Comparison of ENCODE assay signal across 8 cellular contexts in genomic region chr7:150778738-150779301, GRCh38. TPM values are rescaled to one million over a fixed set of nuclear protein-coding genes. Genes with fewer than 3 reads are reported as not detected.
DNase-seq lines count a peak whose midpoint lies in the region; ATAC-seq and TF ChIP-seq lines count a peak whose summit lies in the region.

No MANE protein-coding gene starts in this region.

- H3K9ac ChIP-seq in MM.1S (ENCODE audit: low read length) (no peak overlapping the region), trophoblast cell (ENCODE audit: low read length) (no peak overlapping the region)

- no peak overlapping the region for H2BK12ac ChIP-seq in trophoblast cell (ENCODE audit: low read length)

- no peak overlapping the region for H4K12ac ChIP-seq in trophoblast cell (ENCODE audit: low read depth, low read length)

- H2AK5ac ChIP-seq in trophoblast cell (ENCODE audit: low read length): no peak overlapping the region

- H4K91ac ChIP-seq in trophoblast cell (ENCODE audit: low read depth, low read length): no peak overlapping the region

- H2AFZ ChIP-seq in MM.1S (ENCODE audit: low read length): no peak overlapping the region
- H2AFZ ChIP-seq in trophoblast cell (ENCODE audit: insufficient read depth, low read length, poor library complexity): no peak overlapping the region

- H3K4me2 ChIP-seq in MM.1S (ENCODE audit: low read depth, low read length) (no peak overlapping the region), trophoblast cell (ENCODE audit: low read length) (no peak overlapping the region)

- intact Hi-C loops in upper lobe of right lung (cut with DNase I): no loop called here

- no peak overlapping the region for H3K4me3 ChIP-seq in MM.1S (ENCODE audit: low read length)
- H3K4me3 ChIP-seq in SJCRH30: no peak overlapping the region
- H3K4me3 ChIP-seq in trophoblast cell (ENCODE audit: low read depth, low read length): no peak overlapping the region
- no peak overlapping the region for H3K4me3 ChIP-seq in upper lobe of right lung

- no CpG with 5 or more reads among the region's 12 CpGs for WGBS in trophoblast cell (ENCODE audit: extremely low coverage, insufficient coverage, insufficient read length)

- H4K20me1 ChIP-seq in MM.1S (ENCODE audit: insufficient read depth, low read length): no peaks in the 10 kb centered on the region

- H3K23ac ChIP-seq in trophoblast cell (ENCODE audit: low read length): no peak overlapping the region

- H3F3A ChIP-seq in MM.1S (ENCODE audit: insufficient read depth, low read length): no peaks in the 10 kb centered on the region

- peak; percentile 94 for ATAC-seq in upper lobe of right lung

- H3K14ac ChIP-seq in trophoblast cell (ENCODE audit: low read length): no peak overlapping the region

- H3K4me1 ChIP-seq in MM.1S (ENCODE audit: low read length): no peaks in the 10 kb centered on the region
- H3K4me1 ChIP-seq in SJCRH30: no peaks in the 10 kb centered on the region
- no peaks in the 10 kb centered on the region for H3K4me1 ChIP-seq in trophoblast cell (ENCODE audit: control insufficient read depth in 1 of 2, insufficient read depth in 2 of 2, low read length in 2 of 2)
- peaks cover 22% of the 10 kb centered on the region for H3K4me1 ChIP-seq in upper lobe of right lung

- H3K27ac ChIP-seq in MM.1S (ENCODE audit: low read length): no peak overlapping the region
- H3K27ac ChIP-seq in SJCRH30: no peak overlapping the region
- no peak overlapping the region for H3K27ac ChIP-seq in trophoblast cell (ENCODE audit: low read depth, low read length)
- no peak overlapping the region for H3K27ac ChIP-seq in upper lobe of right lung

- no peaks in the 10 kb centered on the region for H3K27me3 ChIP-seq in MM.1S (replicated peaks; ENCODE audit: insufficient read depth, low read length)
- H3K27me3 ChIP-seq in SJCRH30: peaks cover 9% of the 10 kb centered on the region; the same call in 1 of the 2 replicates
- H3K27me3 ChIP-seq in trophoblast cell (ENCODE audit: insufficient read depth, low read length): no peaks in the 10 kb centered on the region
- no peaks in the 10 kb centered on the region for H3K27me3 ChIP-seq in upper lobe of right lung

- no peak overlapping the region for H3K4ac ChIP-seq in trophoblast cell (ENCODE audit: low read depth, low read length)

- no peaks in the 10 kb centered on the region for H3K79me2 ChIP-seq in MM.1S (ENCODE audit: low read length)
- H3K79me2 ChIP-seq in trophoblast cell (ENCODE audit: control insufficient read depth, insufficient read depth, low read length, poor library complexity): no peaks in the 10 kb centered on the region

- TF ChIP-seq CTCF in MM.1S (IDR thresholded peaks at IDR 0.05; ENCODE audit: low read length) (peak; percentile 98), upper lobe of right lung (IDR thresholded peaks at IDR 0.05) (peak; percentile 95)

- no peaks in the 10 kb centered on the region for H3K79me1 ChIP-seq in trophoblast cell (ENCODE audit: low read length)

- H3K9me3 ChIP-seq in MM.1S (replicated peaks; ENCODE audit: insufficient read depth, low read length) (no peaks in the 10 kb centered on the region), SJCRH30 (replicated peaks) (no peaks in the 10 kb centered on the region), trophoblast cell (ENCODE audit: insufficient read depth, low read depth, low read length) (no peaks in the 10 kb centered on the region), upper lobe of right lung (peaks cover 7% of the 10 kb centered on the region)

- H3K9me2 ChIP-seq in MM.1S (replicated peaks; ENCODE audit: insufficient read depth, low read length): no peaks in the 10 kb centered on the region

- no peak overlapping the region for H3K18ac ChIP-seq in trophoblast cell (ENCODE audit: low read length)

- H2BK120ac ChIP-seq in trophoblast cell (ENCODE audit: insufficient read depth, low read length, poor library complexity): no peak overlapping the region

- H4K8ac ChIP-seq in trophoblast cell (ENCODE audit: low read depth, low read length): no peak overlapping the region

- H3K36me3 ChIP-seq in MM.1S (replicated peaks; ENCODE audit: insufficient read depth, low read length): no peaks in the 10 kb centered on the region
- H3K36me3 ChIP-seq in SJCRH30: no peaks in the 10 kb centered on the region
- no peaks in the 10 kb centered on the region for H3K36me3 ChIP-seq in trophoblast cell (ENCODE audit: control insufficient read depth in 1 of 2, insufficient read depth in 2 of 2, low read length in 2 of 2)
- H3K36me3 ChIP-seq in upper lobe of right lung: no peaks in the 10 kb centered on the region

- no peak overlapping the region for H2BK5ac ChIP-seq in trophoblast cell (ENCODE audit: low read depth, low read length, poor library complexity)

- DNase-seq in GM04504 (ENCODE audit: low read depth): peak; percentile 32
- DNase-seq in MM.1S: peak; percentile 72
- peak; percentile 68 to 88 for DNase-seq in SJCRH30
- peak; percentile 17 to 67 (median 62) for DNase-seq in activated naive CD4-positive, alpha-beta T cell (lab: John Stamatoyannopoulos, UW)
- peak; percentile 59 for DNase-seq in germinal center (ENCODE audit: low spot score)
- peak; percentile 84 to 98 for DNase-seq in trophoblast cell
- DNase-seq in upper lobe of right lung: peak; percentile 88
- no peak for DNase-seq in HuH-7 (ENCODE audit: low spot score)

RNA-seq across cellular contexts. Expression of gene TMEM176B, which starts 21.3 kb away (rescaled TPM):
- total RNA-seq in SJCRH30 (2014; rRNA removed; shearing (Covaris generic)): not detected in 2 replicates
- polyA plus RNA-seq in trophoblast cell (2013): 2.4 TPM in 2 replicates
- total RNA-seq in upper lobe of right lung: 68.2 TPM

RNA-seq across cellular contexts. Expression of gene TMEM176A, which starts 21.7 kb away (rescaled TPM):
- not detected in 2 replicates for total RNA-seq in SJCRH30 (2014; rRNA removed; shearing (Covaris generic))
- polyA plus RNA-seq in trophoblast cell (2013): 1.7 and 1.8 TPM in 2 replicates
- total RNA-seq in upper lobe of right lung: 63.7 TPM

RNA-seq across cellular contexts. Expression of gene GIMAP5, which starts 41.6 kb away (rescaled TPM):
- total RNA-seq in SJCRH30 (2014; rRNA removed; shearing (Covaris generic)): not detected in 2 replicates
- polyA plus RNA-seq in trophoblast cell (2013): not detected in 2 replicates
- 41.8 TPM for total RNA-seq in upper lobe of right lung

Comparison
In these comparisons a context has a peak if more than half of its experiments do, and no peak if none do; other contexts are left out.
1. RNA of gene TMEM176B, which starts 21.3 kb away (total RNA-seq): 68.2 TPM in upper lobe of right lung (single experiment); not detected in SJCRH30; every median in the first group is over 10 times any median in the second.
2. RNA of gene TMEM176A, which starts 21.7 kb away (total RNA-seq): 63.7 TPM in upper lobe of right lung (single experiment); not detected in SJCRH30; every median in the first group is over 10 times any median in the second.
3. RNA of gene GIMAP5, which starts 41.6 kb away (total RNA-seq): 41.8 TPM in upper lobe of right lung (single experiment); not detected in SJCRH30; every median in the first group is over 10 times any median in the second.